In genomic region chr7:64654796-64655548, GRCh38 we compare ENCODE assay signal across 15 cellular contexts. TPM values are rescaled to one million over a fixed set of nuclear protein-coding genes. Genes with fewer than 3 reads are reported as not detected.
DNase-seq lines count a peak whose midpoint lies in the region; ATAC-seq and TF ChIP-seq lines count a peak whose summit lies in the region.
"Had no signal": no experiment of that assay in that cellular context is flagged by ENCODE, and none has a peak within 500 bp of the region (broad histone marks: within the 10 kb centered on the region; RNA-seq: fewer than 3 reads in every experiment).

No MANE protein-coding gene starts in this region.

- H3K4me2 ChIP-seq in Karpas-422 (ENCODE audit: low read depth, low read length, poor library complexity, severe bottlenecking) = no peak overlapping the region
- H3K4me2 ChIP-seq: BLaER1 treated with 17β-estradiol and CSF1 and Interleukin-3, amounts not matched to agents 10 nM and 100 nM had no signal

- H2AFZ ChIP-seq in Karpas-422 (ENCODE audit: low read length) = no peak overlapping the region

- no peak overlapping the region for H3K9ac ChIP-seq in Karpas-422 (ENCODE audit: low read length)
- H3K9ac ChIP-seq: BLaER1 treated with 17β-estradiol and CSF1 and Interleukin-3, amounts not matched to agents 10 nM and 100 nM had no signal

- intact Hi-C loops in sciatic nerve (cut with DNase I) = no loop called here

- H3K4me1 ChIP-seq in Karpas-422 (ENCODE audit: low read length) (no peaks in the 10 kb centered on the region), neutrophil (ENCODE audit: control insufficient read depth in 1 of 2, insufficient read depth in 1 of 2, low read depth in 1 of 2, low read length in 1 of 2) (peaks cover 22 to 33% of the 10 kb centered on the region in 2 experiments)
- H3K4me1 ChIP-seq: BLaER1 treated with 17β-estradiol and CSF1 and Interleukin-3, amounts not matched to agents 10 nM and 100 nM had no signal

- no peaks in the 10 kb centered on the region for H3K27me3 ChIP-seq in Karpas-422 (ENCODE audit: low read length)
- no peaks in the 10 kb centered on the region for H3K27me3 ChIP-seq in neutrophil
- H3K27me3 ChIP-seq: BLaER1 treated with 17β-estradiol and CSF1 and Interleukin-3, amounts not matched to agents 10 nM and 100 nM had no signal

- H3K27ac ChIP-seq in Karpas-422 (ENCODE audit: low read length) = no peak overlapping the region
- peak overlapping the region; percentile 77 for H3K27ac ChIP-seq in neutrophil
- H3K27ac ChIP-seq: BLaER1 treated with 17β-estradiol and CSF1 and Interleukin-3, amounts not matched to agents 10 nM and 100 nM had no signal

- DNase-seq in Karpas-422 (peak; percentile 12), left lobe of liver (ENCODE audit: low spot score) (peak; percentile 21), ureter (ENCODE audit: low spot score) (peak; percentile 9), sciatic nerve (ENCODE audit: low spot score) (no peak), GM13976 (ENCODE audit: low spot score) (no peak), NCI-H2171 treated with DMSO at 0.1 percent for 48 hours (lab: John Stamatoyannopoulos, UW) (no peak)
- DNase-seq: DMS 273 treated with DMSO at 0.1 percent for 48 hours, DMS53, DND-41, EL, H9 had no signal

- TF ChIP-seq CTCF in neutrophil (IDR thresholded peaks at IDR 0.05) (no peak), GM13976 (IDR thresholded peaks at IDR 0.05; ENCODE audit: borderline replicate concordance, control extremely low read depth, extremely low read depth, insufficient read depth, missing control alignments) (no peak)

- H3K4me3 ChIP-seq in Karpas-422 (ENCODE audit: low read length) (no peak overlapping the region), neutrophil (ENCODE audit: low read depth in 1 of 2, low read length in 1 of 2) (no peak overlapping the region)
- H3K4me3 ChIP-seq: BLaER1 treated with 17β-estradiol and CSF1 and Interleukin-3, amounts not matched to agents 10 nM and 100 nM; GM12878 had no signal

- no peaks in the 10 kb centered on the region for H3K79me2 ChIP-seq in Karpas-422 (ENCODE audit: low read length)

- ATAC-seq in left lobe of liver (no peak), sciatic nerve (no peak)
- ATAC-seq: CD8-positive, alpha-beta T cell; GM12878 had no signal

- no peaks in the 10 kb centered on the region for H4K20me1 ChIP-seq in Karpas-422 (ENCODE audit: insufficient read depth, low read depth, low read length)
- H4K20me1 ChIP-seq: BLaER1 treated with 17β-estradiol and CSF1 and Interleukin-3, amounts not matched to agents 10 nM and 100 nM had no signal

- H3K9me2 ChIP-seq in Karpas-422 (replicated peaks; ENCODE audit: insufficient read depth, low read length) = no peaks in the 10 kb centered on the region

- no peaks in the 10 kb centered on the region for H3K36me3 ChIP-seq in Karpas-422 (ENCODE audit: insufficient read depth, low read length)
- no peaks in the 10 kb centered on the region for H3K36me3 ChIP-seq in neutrophil
- H3K36me3 ChIP-seq: BLaER1 treated with 17β-estradiol and CSF1 and Interleukin-3, amounts not matched to agents 10 nM and 100 nM had no signal

- H3K9me3 ChIP-seq in Karpas-422 (ENCODE audit: low read length) = no peaks in the 10 kb centered on the region
- no peaks in the 10 kb centered on the region for H3K9me3 ChIP-seq in neutrophil

- in situ Hi-C loops in GM13976 (cut with MboI; ENCODE audit: low sequenced_read_pairs, unreplicated experiment) = no loop called here

RNA-seq across cellular contexts. Expression of gene ZNF107, which starts 11.0 kb away (rescaled TPM):
- total RNA-seq in Karpas-422 (2014; rRNA removed; shearing (Covaris generic); ENCODE audit: low replicate concordance) = 18.1 and 36.7 TPM in 2 replicates
- 0.70 TPM for total RNA-seq in left lobe of liver
- total RNA-seq in ureter = 13.8 TPM
- 7.7 TPM for total RNA-seq in sciatic nerve

Comparison
In these comparisons a context has a peak if more than half of its experiments do, and no peak if none do; other contexts are left out.
1. DNase-seq: peak in Karpas-422 (single experiment), left lobe of liver (single experiment) and ureter (single experiment); none in sciatic nerve (single experiment), GM13976 (single experiment) and NCI-H2171 treated with DMSO at 0.1 percent for 48 hours (single experiment).